ENCODE assay signal across 1 cellular context in genomic region chr5:115544371-115545064, GRCh38.
TF ChIP-seq lines count a peak whose summit lies in the region.

TSS of gene FEM1C (minus strand) at chr5:115544775. CDS start at chr5:115543493, 1,282 bp downstream.

TF ChIP-seq in WTC11, 78 proteins besides CTCF, POLR2A, EP300 and RAD21 (continued from another document):
- TF ChIP-seq HMGXB4 (CRISPR knock-in tag; IDR thresholded peaks at IDR 0.05) = peak; percentile 97
- TF ChIP-seq ZNF512 (CRISPR knock-in tag; IDR thresholded peaks at IDR 0.05; ENCODE audit: borderline replicate concordance) = 0 out of 2 replicates have a peak, but pooled peaks have one; percentile 46
- peak; percentile 54; the same call in 1 of the 2 replicates for TF ChIP-seq FOXP4 (CRISPR knock-in tag; IDR thresholded peaks at IDR 0.05)
- TF ChIP-seq GTF2I (CRISPR knock-in tag; conservative IDR thresholded peaks at IDR 0.05) = no peak
- 0 out of 2 replicates have a peak, but pooled peaks have one; percentile 27 for TF ChIP-seq SMAD4 (CRISPR knock-in tag; IDR thresholded peaks at IDR 0.05)
- TF ChIP-seq MLX (CRISPR knock-in tag; IDR thresholded peaks at IDR 0.05) = 0 out of 2 replicates have a peak, but pooled peaks have one; percentile 82
- peak; percentile 76 for TF ChIP-seq SP1 (CRISPR knock-in tag; conservative IDR thresholded peaks at IDR 0.05)
- peak; percentile 51; the same call in 1 of the 2 replicates for TF ChIP-seq JUN (CRISPR knock-in tag; IDR thresholded peaks at IDR 0.05)
- peak; percentile 86 for TF ChIP-seq E2F5 (CRISPR knock-in tag; IDR thresholded peaks at IDR 0.05)
- 0 out of 2 replicates have a peak, but pooled peaks have one; percentile 46 for TF ChIP-seq ATF1 (CRISPR knock-in tag; IDR thresholded peaks at IDR 0.05)
- TF ChIP-seq ZNF232 (CRISPR knock-in tag; IDR thresholded peaks at IDR 0.05) = peak; percentile 72; the same call in 1 of the 2 replicates
- peak; percentile 31; the same call in 1 of the 2 replicates for TF ChIP-seq IRF1 (CRISPR knock-in tag; IDR thresholded peaks at IDR 0.05)
- TF ChIP-seq TP53 (CRISPR knock-in tag; IDR thresholded peaks at IDR 0.05) = peak; percentile 36; the same call in 1 of the 2 replicates
- TF ChIP-seq TEAD1 (CRISPR knock-in tag; IDR thresholded peaks at IDR 0.05) = peak; percentile 93
- peak; percentile 80; the same call in 1 of the 2 replicates for TF ChIP-seq ZBTB43 (CRISPR knock-in tag; IDR thresholded peaks at IDR 0.05)
- no peak for TF ChIP-seq STAT6 (CRISPR knock-in tag; conservative IDR thresholded peaks at IDR 0.05; ENCODE audit: low read depth)
- peak; percentile 90 for TF ChIP-seq GABPB1 (CRISPR knock-in tag; IDR thresholded peaks at IDR 0.05)
- TF ChIP-seq ETV6 (CRISPR knock-in tag; IDR thresholded peaks at IDR 0.05) = peak; percentile 84; the same call in 1 of the 2 replicates
- peak; percentile 67; the same call in 1 of the 2 replicates for TF ChIP-seq ELF4 (CRISPR knock-in tag; IDR thresholded peaks at IDR 0.05; ENCODE audit: low read depth)
- peak; percentile 66; the same call in 1 of the 2 replicates for TF ChIP-seq FOXK1 (CRISPR knock-in tag; IDR thresholded peaks at IDR 0.05)
- no peak for TF ChIP-seq HMGA2 (CRISPR knock-in tag; IDR thresholded peaks at IDR 0.05)
- no peak for TF ChIP-seq ATF3 (CRISPR knock-in tag; conservative IDR thresholded peaks at IDR 0.05)
- TF ChIP-seq NFYB (CRISPR knock-in tag; conservative IDR thresholded peaks at IDR 0.05; ENCODE audit: low read depth) = peak; percentile 41; the same call in 1 of the 2 replicates
- TF ChIP-seq E2F4 (CRISPR knock-in tag; IDR thresholded peaks at IDR 0.05; ENCODE audit: borderline replicate concordance, low read depth) = peak; percentile 68; the same call in 1 of the 2 replicates
- no peak; the same call in 1 of the 2 replicates for TF ChIP-seq MAX (CRISPR knock-in tag; IDR thresholded peaks at IDR 0.05)
- TF ChIP-seq USF1 (CRISPR knock-in tag; IDR thresholded peaks at IDR 0.05) = peak; percentile 41; the same call in 1 of the 2 replicates
- no peak; the same call in 1 of the 2 replicates for TF ChIP-seq ZNF671 (CRISPR knock-in tag; IDR thresholded peaks at IDR 0.05)
- TF ChIP-seq CREM (CRISPR knock-in tag; IDR thresholded peaks at IDR 0.05) = peak; percentile 71; the same call in 1 of the 2 replicates
- TF ChIP-seq E2F1 (CRISPR knock-in tag; IDR thresholded peaks at IDR 0.05) = peak; percentile 48; the same call in 1 of the 2 replicates
- TF ChIP-seq ZNF425 (CRISPR knock-in tag; conservative IDR thresholded peaks at IDR 0.05) = no peak
- peak; percentile 93 for TF ChIP-seq FOXP1 (CRISPR knock-in tag; IDR thresholded peaks at IDR 0.05; ENCODE audit: borderline replicate concordance)
